16 cellular contexts compared by ENCODE assay signal in the genomic region with DNA sequence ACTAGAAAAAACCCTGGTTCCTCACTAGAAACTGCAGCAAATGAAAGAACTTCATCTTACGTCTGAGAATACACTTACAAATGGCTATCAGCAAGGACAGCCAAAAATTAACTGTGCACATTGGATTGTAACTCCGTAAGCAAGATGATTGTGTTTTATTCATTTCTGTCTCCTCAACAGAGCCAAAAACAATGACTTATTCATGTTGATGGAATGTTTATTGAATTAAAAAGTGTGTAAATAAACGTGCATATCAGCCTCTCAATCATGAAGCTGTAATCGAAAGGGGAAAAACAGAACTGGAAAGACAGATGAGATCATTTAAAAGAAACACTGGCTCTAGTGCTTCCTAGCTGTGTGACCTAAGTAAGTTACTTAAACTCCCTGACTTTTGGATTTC.
DNase-seq lines count a peak whose midpoint lies in the region; ATAC-seq and TF ChIP-seq lines count a peak whose summit lies in the region.
"Had no signal": no experiment of that assay in that cellular context is flagged by ENCODE, and none has a peak within 500 bp of the region (broad histone marks: within the 10 kb centered on the region; RNA-seq: fewer than 3 reads in every experiment).

No MANE protein-coding gene starts in this region.

- H3K9me2 ChIP-seq in PC-3 (replicated peaks; ENCODE audit: low read length) = no peaks in the 10 kb centered on the region

- no peak overlapping the region for H2AFZ ChIP-seq in PC-3 (ENCODE audit: low read length)
- H2AFZ ChIP-seq in fibroblast of lung (ENCODE audit: low read length) = no peak overlapping the region

- H4K20me1 ChIP-seq in PC-3 (ENCODE audit: low read length) = no peaks in the 10 kb centered on the region
- H4K20me1 ChIP-seq in fibroblast of lung (ENCODE audit: control insufficient read depth, extremely low read depth, insufficient read depth, low read length) = no peaks in the 10 kb centered on the region

- H3K9ac ChIP-seq in PC-3 (ENCODE audit: low read length) = no peak overlapping the region
- no peak overlapping the region for H3K9ac ChIP-seq in fibroblast of lung (ENCODE audit: insufficient read depth, low read length)
- H3K9ac ChIP-seq: KMS-11 had no signal

- CTCF ChIA-PET in PC-3 (lab: Charles Lee) = no interaction called here

- H3K4me1 ChIP-seq in PC-3 (ENCODE audit: insufficient read depth, low read length) = peaks cover 6% of the 10 kb centered on the region; the same call in 1 of the 2 replicates
- no peaks in the 10 kb centered on the region for H3K4me1 ChIP-seq in fibroblast of lung (ENCODE audit: control insufficient read depth, extremely low read depth, insufficient read depth, low read length)
- H3K4me1 ChIP-seq: right lobe of liver had no signal

- H3K27ac ChIP-seq in PC-3 (ENCODE audit: low read length) (no peak overlapping the region), fibroblast of lung (ENCODE audit: insufficient read depth, low read length) (no peak overlapping the region)
- H3K27ac ChIP-seq: KMS-11, right lobe of liver had no signal

- H3K4me3 ChIP-seq in PC-3 (ENCODE audit: low read length) = no peak overlapping the region
- peak overlapping the region in 1 of 4 experiments; percentile 13 for H3K4me3 ChIP-seq in fibroblast of lung (replicated peaks in 1 of 4; ENCODE audit: control extremely low read depth in 1 of 4, insufficient read depth in 1 of 4, low read depth in 3 of 4, low read length in 4 of 4)
- H3K4me3 ChIP-seq: right lobe of liver had no signal

- H3F3A ChIP-seq in PC-3 (ENCODE audit: low read length, unreplicated experiment) = no peaks in the 10 kb centered on the region

- BruUV-seq in PC-3 (replicated peaks; lab: Mats Ljungman, UMichigan) = no TSS peak

- ATAC-seq in PC-3 (peak; percentile 31; the same call in 1 of the 2 replicates), GM18517 (IDR thresholded peaks at IDR 0.05; ENCODE audit: unreplicated experiment) (no peak)
- ATAC-seq: activated CD8-positive, alpha-beta T cell treated with anti-CD3 and anti-CD28 coated beads for 36 hours; CD8-positive, alpha-beta T cell; Panc1 had no signal

- H3K79me2 ChIP-seq in PC-3 (ENCODE audit: low read length) = no peaks in the 10 kb centered on the region
- no peaks in the 10 kb centered on the region for H3K79me2 ChIP-seq in fibroblast of lung (ENCODE audit: control insufficient read depth, insufficient read depth, low read length)

- H3K9me3 ChIP-seq in PC-3 (ENCODE audit: low read length) (no peaks in the 10 kb centered on the region), fibroblast of lung (ENCODE audit: control insufficient read depth, insufficient read depth, low read depth, low read length) (no peaks in the 10 kb centered on the region)
- H3K9me3 ChIP-seq: right lobe of liver had no signal

- TF ChIP-seq CTCF in PC-3 (conservative IDR thresholded peaks at IDR 0.05; ENCODE audit: low read depth, low read length) (no peak), fibroblast of lung (conservative IDR thresholded peaks at IDR 0.05 in 1 of 2, IDR thresholded peaks at IDR 0.05 in 1 of 2; ENCODE audit: low read depth in 1 of 2, low read length in 2 of 2) (no peak)

- no peaks in the 10 kb centered on the region for H3K36me3 ChIP-seq in PC-3 (ENCODE audit: low read depth, low read length)
- H3K36me3 ChIP-seq in fibroblast of lung (ENCODE audit: control insufficient read depth, insufficient read depth, low read length) = no peaks in the 10 kb centered on the region
- H3K36me3 ChIP-seq: right lobe of liver had no signal

- DNase-seq in NCI-H146 treated with DMSO at 0.1 percent for 48 hours (lab: John Stamatoyannopoulos, UW; ENCODE audit: unreplicated experiment) (peak; percentile 21), NCI-H146 (lab: John Stamatoyannopoulos, UW) (no peak), PC-3 (peak; percentile 24), fibroblast of lung (ENCODE audit: low read depth in 2 of 2) (peak; percentile 36 to 78), stromal cell of bone marrow (ENCODE audit: low read depth) (peak; percentile 12), NCI-H82 (lab: John Stamatoyannopoulos, UW) (no peak), OCI-M2 (lab: John Stamatoyannopoulos, UW; ENCODE audit: unreplicated experiment) (no peak)
- DNase-seq: 8988T; activated CD8-positive, alpha-beta T cell treated with anti-CD3 and anti-CD28 coated beads for 36 hours; CD8-positive, alpha-beta T cell; NCI-H187; NCI-H446 treated with DMSO at 0.1 percent for 48 hours; right lobe of liver had no signal

- intact Hi-C loops in PC-3 (cut with micrococcal nuclease) = no loop called here

- peak overlapping the region; percentile 11 for H3K4me2 ChIP-seq in PC-3 (ENCODE audit: low read length)
- H3K4me2 ChIP-seq in fibroblast of lung (ENCODE audit: extremely low read depth, insufficient read depth, low read length) = no peak overlapping the region
- H3K4me2 ChIP-seq: KMS-11 had no signal

- POLR2A ChIA-PET in PC-3 (lab: Charles Lee; ENCODE audit: unreplicated experiment) = no interaction called here

- H3K27me3 ChIP-seq in PC-3 (ENCODE audit: low read length) (peaks cover 93% of the 10 kb centered on the region), fibroblast of lung (ENCODE audit: control insufficient read depth, insufficient read depth, low read length) (no peaks in the 10 kb centered on the region)
- H3K27me3 ChIP-seq: right lobe of liver had no signal

Comparison
In these comparisons a context has a peak if more than half of its experiments do, and no peak if none do; other contexts are left out.
1. DNase-seq: peak in NCI-H146 treated with DMSO at 0.1 percent for 48 hours (single experiment), PC-3 (single experiment), fibroblast of lung (2 of 2) and stromal cell of bone marrow (single experiment); none in NCI-H146 (single experiment), NCI-H82 (single experiment) and OCI-M2 (single experiment).